In genomic region chr1:165945911-165946310, GRCh38 we compare ENCODE assay signal across 35 cellular contexts.
"Had no signal": no experiment of that assay in that cellular context is flagged by ENCODE, and none has a peak within 500 bp of the region (broad histone marks: within the 10 kb centered on the region; RNA-seq: fewer than 3 reads in every experiment).

No MANE protein-coding gene starts in this region.

- H3K36me3 ChIP-seq: MG63 had no signal

- H3K9me3 ChIP-seq: MG63 had no signal

- H3K4me3 ChIP-seq: MG63 had no signal

- H3K27me3 ChIP-seq: MG63 had no signal

- DNase-seq: Karpas-422, Kasumi-1, MG63, MM.1S, MV-4-11, NCI-H1048, NCI-H1092, NCI-H1092 treated with DMSO at 0.1 percent for 48 hours, NCI-H1105, NCI-H1105 treated with DMSO at 0.1 percent for 48 hours, NCI-H1417, NCI-H1417 treated with DMSO at 0.1 percent for 48 hours, NCI-H1436, NCI-H1436 treated with DMSO at 0.1 percent for 48 hours, NCI-H146, NCI-H1694, NCI-H1694 treated with DMSO at 0.1 percent for 48 hours, NCI-H187, NCI-H187 treated with DMSO at 0.1 percent for 48 hours, NCI-H1930, NCI-H2029, NCI-H2029 treated with DMSO at 0.1 percent for 48 hours, NCI-H2081, NCI-H2081 treated with DMSO at 0.1 percent for 48 hours, NCI-H2107, NCI-H2171, NCI-H2171 treated with DMSO at 0.1 percent for 48 hours, NCI-H2227 treated with DMSO at 0.1 percent for 48 hours, NCI-H226, NCI-H345, NCI-H446, NCI-H446 treated with DMSO at 0.1 percent for 48 hours, NCI-H510A, NCI-H510A treated with DMSO at 0.1 percent for 48 hours, NCI-H524 had no signal
